Comparison of ENCODE assay signal across 12 cellular contexts in the genomic region with DNA sequence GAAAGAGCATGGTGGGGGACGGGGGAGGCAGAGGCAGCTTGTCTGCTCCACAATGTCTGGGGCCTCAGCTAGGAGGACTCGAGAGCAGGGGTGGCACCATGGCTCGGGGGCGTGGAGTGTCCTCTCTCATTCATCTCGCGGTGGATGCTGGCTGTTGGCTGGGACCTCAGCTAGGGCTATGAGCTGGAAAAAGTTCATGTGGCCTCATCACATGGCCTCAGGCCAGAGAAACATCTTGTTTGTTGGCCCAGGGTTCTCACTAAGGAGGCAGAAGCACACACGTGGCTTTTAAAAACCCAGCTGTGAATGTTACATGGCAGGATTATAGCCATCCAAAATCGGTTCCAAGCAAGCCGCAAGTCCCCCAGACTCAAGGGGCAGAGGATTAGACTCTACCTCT. TPM values are rescaled to one million over a fixed set of nuclear protein-coding genes. Genes with fewer than 3 reads are reported as not detected.
A peak's percentile ranks its signal among the peaks of the same experiment; 100 is the strongest.
DNase-seq lines count a peak whose midpoint lies in the region; TF ChIP-seq lines count a peak whose summit lies in the region.
"Had no signal": no experiment of that assay in that cellular context is flagged by ENCODE, and none has a peak within 500 bp of the region (broad histone marks: within the 10 kb centered on the region; RNA-seq: fewer than 3 reads in every experiment).

No MANE protein-coding gene starts in this region.

- H3K36me3 ChIP-seq in BJ (ENCODE audit: control insufficient read depth, insufficient read depth, low read length), result peaks cover 7% of the 10 kb centered on the region
- H3K36me3 ChIP-seq in neural progenitor cell, result no peaks in the 10 kb centered on the region

- TF ChIP-seq CTCF in BJ (IDR thresholded peaks at IDR 0.05; ENCODE audit: insufficient read depth, low read depth, low read length) (peak; percentile 33; the same call in 1 of the 2 replicates), NB4 (IDR thresholded peaks at IDR 0.05; ENCODE audit: low read depth, low read length) (no peak), fibroblast of the aortic adventitia (IDR thresholded peaks at IDR 0.05; ENCODE audit: insufficient read depth, low read length) (peak; percentile 28), neural progenitor cell (IDR thresholded peaks at IDR 0.05) (no peak)

- CTCF ChIA-PET in BJ (lab: Yijun Ruan, JAX), result interaction anchor here (0.8 to 1.6 kb wide), 6 partner anchors 15 to 214 kb away, joined by 3 to 11 read pairs (median 4); a partner anchor contains a TSS

- H3K4me1 Mint-ChIP-seq in neural progenitor cell, result peaks cover 31% of the 10 kb centered on the region

- H3K9me3 Mint-ChIP-seq in neural progenitor cell, result no peaks in the 10 kb centered on the region
- H3K9me3 Mint-ChIP-seq: CD4-positive, alpha-beta memory T cell had no signal

- no peak overlapping the region for H3K4me2 ChIP-seq in neural progenitor cell

- H3K9me3 ChIP-seq in neural progenitor cell (ENCODE audit: low read depth), result no peaks in the 10 kb centered on the region

- DNase-seq in BJ (ENCODE audit: low read depth), result no peak
- DNase-seq in NB4 (ENCODE audit: low read depth), result peak; percentile 10
- peak; percentile 69 for DNase-seq in fibroblast of the aortic adventitia (ENCODE audit: low read depth)
- no peak for DNase-seq in neural progenitor cell (ENCODE audit: low spot score)
- DNase-seq in kidney glomerular epithelial cell (lab: John Stamatoyannopoulos, UW), result no peak
- no peak for DNase-seq in NCI-H2171 (lab: John Stamatoyannopoulos, UW)
- no peak for DNase-seq in SHP77 (lab: John Stamatoyannopoulos, UW)
- no peak for DNase-seq in NCI-H524 treated with DMSO at 0.1 percent for 48 hours (lab: John Stamatoyannopoulos, UW)
- DNase-seq: CD4-positive, alpha-beta memory T cell; erythroblast; NCI-H1092 treated with DMSO at 0.1 percent for 48 hours; stimulated activated naive CD8-positive, alpha-beta T cell treated with anti-CD3 and anti-CD28 coated beads, Interleukin-15, Interleukin-2, amounts not matched to agents 100 U/mL and 50 U/mL, for 24 hours had no signal

- H3K79me2 ChIP-seq in neural progenitor cell (ENCODE audit: low read depth), result no peaks in the 10 kb centered on the region

- H3K36me3 Mint-ChIP-seq in neural progenitor cell, result peaks cover 25% of the 10 kb centered on the region

- H2AFZ ChIP-seq in neural progenitor cell (replicated peaks), result no peak overlapping the region

- H3K27me3 ChIP-seq in BJ (ENCODE audit: control insufficient read depth, insufficient read depth, low read length) (no peaks in the 10 kb centered on the region), neural progenitor cell (no peaks in the 10 kb centered on the region)

- peak overlapping the region; percentile 76 for H3K27ac Mint-ChIP-seq in neural progenitor cell

- H3K27ac ChIP-seq in neural progenitor cell, result peak overlapping the region; percentile 53

- H3K4me3 ChIP-seq in BJ (ENCODE audit: low read depth, low read length) (no peak overlapping the region), NB4 (ENCODE audit: low read depth, low read length) (no peak overlapping the region), fibroblast of the aortic adventitia (ENCODE audit: low read depth, low read length) (no peak overlapping the region), neural progenitor cell (no peak overlapping the region)

- POLR2A ChIA-PET in BJ (lab: Charles Lee), result no interaction called here

- H3K9ac ChIP-seq in neural progenitor cell, result no peak overlapping the region

- no peak overlapping the region for H3K4me3 Mint-ChIP-seq in neural progenitor cell
- H3K4me3 Mint-ChIP-seq: CD4-positive, alpha-beta memory T cell had no signal

- no peaks in the 10 kb centered on the region for H4K20me1 ChIP-seq in neural progenitor cell (ENCODE audit: low read depth)

- TF ChIP-seq POLR2A in NB4 (IDR thresholded peaks at IDR 0.05; ENCODE audit: extremely low read depth, insufficient read length), result no peak

- H3F3A ChIP-seq in neural progenitor cell (ENCODE audit: low read depth), result peaks cover 20% of the 10 kb centered on the region

- H3K4me1 ChIP-seq in neural progenitor cell, result peaks cover 3% of the 10 kb centered on the region

- peaks cover 3% of the 10 kb centered on the region for H3K27me3 Mint-ChIP-seq in neural progenitor cell (ENCODE audit: insufficient read depth, low read depth)
- H3K27me3 Mint-ChIP-seq: CD4-positive, alpha-beta memory T cell had no signal

RNA-seq across cellular contexts. Expression of a gene that starts 6.2 kb away (rescaled TPM):
- polyA plus RNA-seq in BJ (2011; rRNA removed), result 8.5 and 9.6 TPM in 2 replicates
- polyA minus RNA-seq in BJ (2011; rRNA and poly(A)+ RNA removed), result 2.3 and 3.9 TPM in 2 replicates
- total RNA-seq in fibroblast of the aortic adventitia (ENCODE audit: low replicate concordance) (11.0 and 25.8 TPM in 2 replicates), neural progenitor cell (ENCODE audit: low replicate concordance) (16.2 and 17.6 TPM in 2 replicates)

RNA-seq across cellular contexts. Expression of a gene that starts 25.2 kb away (rescaled TPM):
- polyA plus RNA-seq in BJ (2011; rRNA removed), result 78.3 and 88.8 TPM in 2 replicates
- polyA minus RNA-seq in BJ (2011; rRNA and poly(A)+ RNA removed), result 77.4 and 82.8 TPM in 2 replicates
- total RNA-seq in fibroblast of the aortic adventitia (ENCODE audit: low replicate concordance) (108 and 494 TPM in 2 replicates), neural progenitor cell (ENCODE audit: low replicate concordance) (207 and 265 TPM in 2 replicates)

RNA-seq across cellular contexts. Expression of a gene that starts 25.8 kb away (rescaled TPM):
- polyA plus RNA-seq in BJ (2011; rRNA removed), result 0.12 TPM in 1 of 2 replicates, not detected in the other
- polyA minus RNA-seq in BJ (2011; rRNA and poly(A)+ RNA removed), result not detected in 2 replicates
- total RNA-seq in fibroblast of the aortic adventitia (ENCODE audit: low replicate concordance) (0.36 TPM in 1 of 2 replicates, not detected in the other), neural progenitor cell (ENCODE audit: low replicate concordance) (1.3 TPM in 1 of 2 replicates, not detected in the other)
- total RNA-seq: CD4-positive, alpha-beta memory T cell had no signal
- polyA plus RNA-seq: CD4-positive, alpha-beta memory T cell had no signal

RNA-seq across cellular contexts. Expression of a gene that starts 48.3 kb away (rescaled TPM):
- 33.2 and 33.8 TPM in 2 replicates for polyA plus RNA-seq in BJ (2011; rRNA removed)
- polyA minus RNA-seq in BJ (2011; rRNA and poly(A)+ RNA removed), result 23.5 and 31.6 TPM in 2 replicates
- total RNA-seq in fibroblast of the aortic adventitia (ENCODE audit: low replicate concordance), result 23.1 and 36.6 TPM in 2 replicates
- total RNA-seq in neural progenitor cell (ENCODE audit: low replicate concordance), result 57.6 and 58.5 TPM in 2 replicates

RNA-seq across cellular contexts. Expression of a gene that starts 50.7 kb away (rescaled TPM):
- 3.3 and 10.1 TPM in 2 replicates for polyA plus RNA-seq in BJ (2011; rRNA removed)
- 4.8 and 5.7 TPM in 2 replicates for polyA minus RNA-seq in BJ (2011; rRNA and poly(A)+ RNA removed)
- total RNA-seq in fibroblast of the aortic adventitia (ENCODE audit: low replicate concordance) (8.3 and 12.2 TPM in 2 replicates), neural progenitor cell (ENCODE audit: low replicate concordance) (9.3 and 21.3 TPM in 2 replicates)

Comparison
In these comparisons a context has a peak if more than half of its experiments do, and no peak if none do; other contexts are left out.
1. DNase-seq: peak in NB4 (single experiment) and fibroblast of the aortic adventitia (single experiment); none in BJ (single experiment), neural progenitor cell (single experiment), kidney glomerular epithelial cell (single experiment), NCI-H2171 (single experiment), SHP77 (0 of 2) and NCI-H524 treated with DMSO at 0.1 percent for 48 hours (single experiment).
2. CTCF ChIP-seq: peak in BJ (single experiment) and fibroblast of the aortic adventitia (single experiment); none in NB4 (single experiment) and neural progenitor cell (single experiment).